ENCODE assay signal across 8 cellular contexts in the genomic region with DNA sequence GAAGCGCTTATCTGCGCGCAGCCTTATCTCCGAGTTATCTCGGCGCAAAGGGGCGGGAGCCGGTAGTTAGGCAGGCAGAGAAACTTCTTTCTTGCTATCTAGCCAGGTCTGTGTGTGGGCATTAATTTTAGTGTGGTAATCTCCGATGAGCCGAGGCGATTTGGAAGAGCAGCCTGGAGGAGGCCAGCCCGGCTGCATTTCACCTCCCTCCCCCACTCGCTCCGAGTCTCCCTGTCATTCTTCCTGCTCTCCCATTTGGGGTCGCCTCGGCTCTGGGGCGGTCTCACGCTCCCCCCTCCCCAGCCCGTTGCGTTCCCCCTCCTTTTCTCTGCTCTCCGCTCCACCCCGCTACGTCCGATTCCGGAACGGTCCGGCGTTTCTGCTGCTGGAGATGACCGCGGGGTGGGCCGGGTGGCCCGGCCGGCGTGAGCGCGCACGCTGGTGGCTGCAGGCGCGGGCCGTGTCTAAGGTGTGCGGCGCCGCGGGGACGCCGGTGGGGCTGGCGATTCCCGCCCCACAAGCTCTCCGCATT. TPM values are rescaled to one million over a fixed set of nuclear protein-coding genes. Genes with fewer than 3 reads are reported as not detected.
DNase-seq lines count a peak whose midpoint lies in the region; ATAC-seq and TF ChIP-seq lines count a peak whose summit lies in the region.

No MANE protein-coding gene starts in this region.

- H3K36me3 Mint-ChIP-seq in stimulated activated naive B cell treated with anti-CD40 and anti-IgM and Interleukin-4, amounts not matched to agents 10 μg/mL and 1 μg/mL and 100 μg/mL, for 72 hours: peaks cover 2 to 3% of the 10 kb centered on the region in 2 donors

- H3K27me3 ChIP-seq in ascending aorta (no peaks in the 10 kb centered on the region), iPS-20b (ENCODE audit: insufficient read depth, low read length) (peaks cover 100% of the 10 kb centered on the region)

- peaks cover 5% of the 10 kb centered on the region for H3K4me1 ChIP-seq in ES-I3 (ENCODE audit: insufficient read depth, low read length)
- H3K4me1 ChIP-seq in ascending aorta: peaks cover 0 to 2% of the 10 kb centered on the region in 2 donors
- peaks cover 4% of the 10 kb centered on the region; the same call in 1 of the 2 replicates for H3K4me1 ChIP-seq in iPS-20b (ENCODE audit: insufficient read depth, low read length)

- H3K4me3 ChIP-seq in ascending aorta (peak overlapping the region; percentile 89 to 90), iPS-20b (ENCODE audit: low read length) (peak overlapping the region; percentile 70)

- no peaks in the 10 kb centered on the region for H3K9me3 Mint-ChIP-seq in stimulated activated naive B cell treated with anti-CD40 and anti-IgM and Interleukin-4, amounts not matched to agents 10 μg/mL and 1 μg/mL and 100 μg/mL, for 72 hours

- H3K4me3 Mint-ChIP-seq in stimulated activated naive B cell treated with anti-CD40 and anti-IgM and Interleukin-4, amounts not matched to agents 10 μg/mL and 1 μg/mL and 100 μg/mL, for 72 hours: peak overlapping the region; percentile 88 to 89

- intact Hi-C loops in ascending aorta (cut with DNase I): loop anchor here (1.0 to 10.0 kb wide), 11 partner anchors 19 to 1062 kb away; a partner anchor contains a TSS

- peak; percentile 57 for DNase-seq in HT-29 (ENCODE audit: low spot score)
- DNase-seq in ascending aorta (ENCODE audit: low spot score in 2 of 2): peak in 1 of 2 donors; percentile 67
- DNase-seq in stimulated activated naive B cell treated with anti-CD40 and anti-IgM and Interleukin-4, amounts not matched to agents 10 μg/mL and 1 μg/mL and 100 μg/mL, for 72 hours: no peak
- no peak for DNase-seq in DMS114 treated with DMSO at 0.1 percent for 48 hours (lab: John Stamatoyannopoulos, UW; ENCODE audit: unreplicated experiment)

- ATAC-seq in stimulated activated naive B cell treated with anti-CD40 and anti-IgM and Interleukin-4, amounts not matched to agents 10 μg/mL and 1 μg/mL and 100 μg/mL, for 72 hours (replicated peaks): peak; percentile 18 to 33
- ATAC-seq in GM21526 (IDR thresholded peaks at IDR 0.05; ENCODE audit: low FRiP score, unreplicated experiment) (no peak), GM21423 (IDR thresholded peaks at IDR 0.05; ENCODE audit: unreplicated experiment) (no peak)

- H3K27me3 Mint-ChIP-seq in stimulated activated naive B cell treated with anti-CD40 and anti-IgM and Interleukin-4, amounts not matched to agents 10 μg/mL and 1 μg/mL and 100 μg/mL, for 72 hours: peaks cover 69 to 78% of the 10 kb centered on the region in 2 donors

- H3K9ac ChIP-seq in ES-I3 (ENCODE audit: low read depth, low read length) (peak overlapping the region; percentile 76; the same call in 1 of the 2 replicates), iPS-20b (ENCODE audit: low read depth, low read length) (no peak overlapping the region)

- H3K9me3 ChIP-seq in ES-I3 (ENCODE audit: control insufficient read depth, insufficient read depth, low read length) (no peaks in the 10 kb centered on the region; the same call in 1 of the 2 replicates), ascending aorta (no peaks in the 10 kb centered on the region), iPS-20b (ENCODE audit: insufficient read depth, low read depth, low read length) (peaks cover 6% of the 10 kb centered on the region; the same call in 1 of the 2 replicates)

- H3K4me1 Mint-ChIP-seq in stimulated activated naive B cell treated with anti-CD40 and anti-IgM and Interleukin-4, amounts not matched to agents 10 μg/mL and 1 μg/mL and 100 μg/mL, for 72 hours: peaks cover 23 to 30% of the 10 kb centered on the region in 2 donors

- H3K27ac ChIP-seq in ascending aorta (peak overlapping the region; percentile 98 to 99), iPS-20b (ENCODE audit: low read length) (no peak overlapping the region)

- no peaks in the 10 kb centered on the region for H3K36me3 ChIP-seq in ES-I3 (ENCODE audit: insufficient read depth, low read length)
- peaks cover 5 to 15% of the 10 kb centered on the region in 2 donors for H3K36me3 ChIP-seq in ascending aorta
- H3K36me3 ChIP-seq in iPS-20b (ENCODE audit: insufficient read depth, low read depth, low read length): no peaks in the 10 kb centered on the region; the same call in 1 of the 2 replicates

- TF ChIP-seq CTCF in ascending aorta (IDR thresholded peaks at IDR 0.05): no peak

- H3K27ac Mint-ChIP-seq in stimulated activated naive B cell treated with anti-CD40 and anti-IgM and Interleukin-4, amounts not matched to agents 10 μg/mL and 1 μg/mL and 100 μg/mL, for 72 hours: peak overlapping the region; percentile 92

RNA-seq across cellular contexts. Expression of a gene that starts 0.6 kb away (rescaled TPM):
- total RNA-seq in HT-29 (2014; rRNA removed; shearing (Covaris generic)): 66.5 and 73.8 TPM in 2 replicates
- 89.3 TPM for total RNA-seq in ascending aorta

Comparison
In these comparisons a context has a peak if more than half of its experiments do, and no peak if none do; other contexts are left out.
1. ATAC-seq: peak in stimulated activated naive B cell treated with anti-CD40 and anti-IgM and Interleukin-4, amounts not matched to agents 10 μg/mL and 1 μg/mL and 100 μg/mL, for 72 hours (2 of 2); none in GM21526 (single experiment) and GM21423 (single experiment).